Comparison of ENCODE assay signal across 14 cellular contexts in the genomic region with DNA sequence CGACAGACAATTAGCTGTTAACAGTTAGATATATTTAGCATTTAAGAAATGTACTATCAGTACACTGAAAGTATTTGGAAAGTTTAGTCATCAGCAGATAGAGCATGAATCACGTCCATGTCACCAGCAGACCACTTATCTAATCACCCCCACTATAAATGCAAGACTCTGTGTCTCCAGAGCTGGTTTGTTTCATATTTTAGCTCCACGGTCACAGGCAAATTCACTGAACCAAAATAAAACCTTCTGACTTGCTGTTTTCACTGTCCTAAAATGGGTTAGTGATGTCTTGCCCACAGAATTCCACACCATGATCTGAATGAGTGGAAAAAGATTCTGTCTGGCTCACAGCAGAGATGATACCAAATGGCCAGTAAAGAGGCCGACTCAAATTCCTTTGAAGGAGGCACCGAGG.
A peak's percentile ranks its signal among the peaks of the same experiment; 100 is the strongest.
DNase-seq lines count a peak whose midpoint lies in the region; ATAC-seq and TF ChIP-seq lines count a peak whose summit lies in the region.
"Had no signal": no experiment of that assay in that cellular context is flagged by ENCODE, and none has a peak within 500 bp of the region (broad histone marks: within the 10 kb centered on the region; RNA-seq: fewer than 3 reads in every experiment).

No MANE protein-coding gene starts in this region.

- H3K4me3 ChIP-seq in ACC112 (ENCODE audit: low read depth, low read length) (peak overlapping the region; percentile 71), HUES6 (ENCODE audit: low read depth, low read length) (no peak overlapping the region; the same call in 1 of the 2 replicates), choroid plexus epithelial cell (ENCODE audit: low read depth, low read length) (no peak overlapping the region), WERI-Rb-1 (ENCODE audit: low read depth, low read length) (no peak overlapping the region)

- peaks cover 44% of the 10 kb centered on the region for H3K79me2 ChIP-seq in ACC112 (ENCODE audit: control insufficient read depth, insufficient read depth, low read length, unreplicated experiment)

- ATAC-seq in GM18858 (IDR thresholded peaks at IDR 0.05; ENCODE audit: unreplicated experiment) (no peak), HG03457 (IDR thresholded peaks at IDR 0.05; ENCODE audit: unreplicated experiment) (no peak)
- ATAC-seq: effector memory CD8-positive, alpha-beta T cell had no signal

- no peaks in the 10 kb centered on the region for H3K36me3 ChIP-seq in ACC112 (ENCODE audit: insufficient read depth, low read length)
- no peaks in the 10 kb centered on the region for H3K36me3 ChIP-seq in HUES6 (ENCODE audit: control insufficient read depth, insufficient read depth, low read length)
- no peaks in the 10 kb centered on the region for H3K36me3 ChIP-seq in WERI-Rb-1

- H3K27ac ChIP-seq in ACC112 (ENCODE audit: low read depth, low read length) (peak overlapping the region; percentile 96), HUES6 (ENCODE audit: low read depth, low read length) (peak overlapping the region; percentile 55; the same call in 1 of the 2 replicates), WERI-Rb-1 (no peak overlapping the region)

- H3K4me1 ChIP-seq in ACC112 (ENCODE audit: control insufficient read depth, insufficient read depth, low read length, unreplicated experiment) (peaks cover 86% of the 10 kb centered on the region), HUES6 (ENCODE audit: control insufficient read depth, insufficient read depth, low read length) (peaks cover 73% of the 10 kb centered on the region)

- H2AFZ ChIP-seq in ACC112 (ENCODE audit: low read length, unreplicated experiment), result peak overlapping the region; percentile 92

- H3K9ac ChIP-seq in HUES6 (ENCODE audit: low read length), result peak overlapping the region; percentile 11

- no peaks in the 10 kb centered on the region for H3K27me3 ChIP-seq in ACC112 (ENCODE audit: insufficient read depth, low read length)
- no peaks in the 10 kb centered on the region for H3K27me3 ChIP-seq in HUES6 (ENCODE audit: control insufficient read depth, insufficient read depth, low read length)
- H3K27me3 ChIP-seq in WERI-Rb-1 (ENCODE audit: insufficient read depth, low read depth, severe bottlenecking), result no peaks in the 10 kb centered on the region

- no peaks in the 10 kb centered on the region for H3K9me3 ChIP-seq in HUES6 (ENCODE audit: control insufficient read depth, insufficient read depth, low read depth, low read length)
- no peaks in the 10 kb centered on the region for H3K9me3 ChIP-seq in WERI-Rb-1 (ENCODE audit: severe bottlenecking)

- TF ChIP-seq CTCF in choroid plexus epithelial cell (conservative IDR thresholded peaks at IDR 0.05; ENCODE audit: low read depth, low read length) (no peak), WERI-Rb-1 (IDR thresholded peaks at IDR 0.05; ENCODE audit: low read depth, low read length) (no peak)

- peak; percentile 73 for DNase-seq in choroid plexus epithelial cell (ENCODE audit: low read depth)
- DNase-seq in kidney glomerular epithelial cell (lab: John Stamatoyannopoulos, UW), result peak; percentile 96
- DNase-seq in WERI-Rb-1, result no peak
- DNase-seq in HT-29 (ENCODE audit: low spot score), result no peak
- DNase-seq: activated CD4-positive, alpha-beta T cell treated with anti-CD3 and anti-CD28 coated beads, Interleukin-2, amount 10 ng/mL, durations not matched to agents 7 days and 5 days; activated naive CD4-positive, alpha-beta T cell treated with anti-CD3 and anti-CD28 coated beads, Interleukin-2, amount 10 ng/mL, durations not matched to agents 7 days and 5 days; AML-193; effector memory CD8-positive, alpha-beta T cell; NCI-H2029; SHP77 had no signal

Comparison
In these comparisons a context has a peak if more than half of its experiments do, and no peak if none do; other contexts are left out.
1. DNase-seq: peak in choroid plexus epithelial cell (single experiment) and kidney glomerular epithelial cell (single experiment); none in WERI-Rb-1 (single experiment) and HT-29 (single experiment).